In the genomic region with DNA sequence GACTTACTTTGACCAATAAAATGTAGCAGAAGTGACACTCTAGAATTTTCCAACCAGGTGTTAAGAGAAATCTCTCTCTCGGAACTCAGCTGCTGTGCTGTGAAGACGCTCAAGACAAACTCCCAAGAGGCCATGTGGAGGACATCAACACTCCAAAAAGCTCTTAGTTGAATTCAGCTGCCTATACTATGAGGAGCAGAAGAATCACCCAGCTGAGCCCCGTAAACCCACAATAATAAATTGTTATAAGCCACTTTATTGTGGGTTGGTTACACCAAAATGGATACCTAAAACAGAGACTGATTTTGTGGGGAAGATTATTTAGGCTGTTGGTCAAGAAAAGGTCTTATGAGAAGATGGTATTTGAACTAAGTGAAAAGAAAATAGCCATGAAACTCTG, we compare ENCODE assay signal across 10 cellular contexts. TPM values are rescaled to one million over a fixed set of nuclear protein-coding genes. Genes with fewer than 3 reads are reported as not detected.
"Had no signal": no experiment of that assay in that cellular context is flagged by ENCODE, and none has a peak within 500 bp of the region (broad histone marks: within the 10 kb centered on the region; RNA-seq: fewer than 3 reads in every experiment).

No MANE protein-coding gene starts in this region.

- H3K4me1 Mint-ChIP-seq: IgD-negative memory B cell had no signal

- H3K4me3 ChIP-seq: K562 had no signal

- H3K4me2 ChIP-seq: KMS-11 had no signal

- H3K36me3 Mint-ChIP-seq: IgD-negative memory B cell had no signal

- H3K27ac ChIP-seq: HL-60, KMS-11 had no signal

- H3K27me3 Mint-ChIP-seq: IgD-negative memory B cell had no signal

- H3K27ac Mint-ChIP-seq: IgD-negative memory B cell had no signal

- FAIRE-seq: HTR-8/SVneo, K562 had no signal

- H3K9ac ChIP-seq: KMS-11 had no signal

- ATAC-seq: K562 had no signal

- DNase-seq: IMR-90, KBM-7, KG1 had no signal

- H3K4me3 Mint-ChIP-seq: IgD-negative memory B cell had no signal

RNA-seq across cellular contexts. Expression of a gene that starts 44.1 kb away (rescaled TPM):
- total RNA-seq: HT-29, HT1080, IMR-90, K562 had no signal
- polyA plus RNA-seq: IgD-negative memory B cell, IMR-90, K562 had no signal
